Comparison of ENCODE assay signal across 8 cellular contexts in genomic region chr7:1816451-1816850, GRCh38.
A peak's percentile ranks its signal among the peaks of the same experiment; 100 is the strongest.
DNase-seq lines count a peak whose midpoint lies in the region; ATAC-seq and TF ChIP-seq lines count a peak whose summit lies in the region.
"Not testable (repeated sequence)": the region's sequence is repeated elsewhere in the genome, so short reads cannot be mapped to it uniquely, and the experiment has no call there.

No MANE protein-coding gene starts in this region.

- H3K4me3 Mint-ChIP-seq in chondrocyte (ENCODE audit: unreplicated experiment), result not testable (repeated sequence)
- peak overlapping the region; percentile 52 for H3K4me3 Mint-ChIP-seq in nephron progenitor cell

- not testable (repeated sequence) for H3K27me3 Mint-ChIP-seq in chondrocyte (ENCODE audit: low read depth); nephron progenitor cell (ENCODE audit: low read depth, poor library complexity)

- not testable (repeated sequence) for H3K4me3 ChIP-seq in BLaER1 treated with 17β-estradiol and CSF1 and Interleukin-3, amounts not matched to agents 10 nM and 100 nM; spleen; aorta (ENCODE audit: low read length in 2 of 2)

- peaks cover 0 to 25% (median 0%) of the 10 kb centered on the region in 11 experiments; a peak in 6 of 22 replicates for H3K27me3 ChIP-seq in BLaER1 treated with 17β-estradiol and CSF1 and Interleukin-3, amounts not matched to agents 10 nM and 100 nM
- not testable (repeated sequence) for H3K27me3 ChIP-seq in spleen (replicated peaks in 1 of 7); aorta (ENCODE audit: control insufficient read depth in 1 of 2, insufficient read depth in 2 of 2, low read length in 1 of 2)

- intact Hi-C loops in spleen (cut with DNase I; ENCODE audit: low total_unique reads); aorta (cut with DNase I): not testable (repeated sequence)

- H3K4me1 ChIP-seq in BLaER1 treated with 17β-estradiol and CSF1 and Interleukin-3, amounts not matched to agents 10 nM and 100 nM, result peaks cover 40 to 90% (median 79%) of the 10 kb centered on the region in 10 experiments
- H3K4me1 ChIP-seq in spleen, result peaks cover 0 to 44% (median 9%) of the 10 kb centered on the region in 6 donors
- not testable (repeated sequence) for H3K4me1 ChIP-seq in aorta (ENCODE audit: control insufficient read depth in 1 of 2, insufficient read depth in 2 of 2, low read length in 2 of 2)

- H3K4me2 ChIP-seq in BLaER1 treated with 17β-estradiol and CSF1 and Interleukin-3, amounts not matched to agents 10 nM and 100 nM, result peak overlapping the region in 10 of 11 experiments; percentile 35 to 93 (median 84); a peak in 19 of 22 replicates

- not testable (repeated sequence) for H3K36me3 Mint-ChIP-seq in chondrocyte (ENCODE audit: low read depth); nephron progenitor cell (ENCODE audit: low read depth)

- not testable (repeated sequence) for H3K27ac ChIP-seq in BLaER1 treated with 17β-estradiol and CSF1 and Interleukin-3, amounts not matched to agents 10 nM and 100 nM; spleen; aorta (ENCODE audit: low read depth in 1 of 2, low read length in 2 of 2)

- not testable (repeated sequence) for TF ChIP-seq CTCF in chondrocyte (IDR thresholded peaks at IDR 0.05); nephron progenitor cell (IDR thresholded peaks at IDR 0.05); spleen (IDR thresholded peaks at IDR 0.05 in 8 of 11, conservative IDR thresholded peaks at IDR 0.05 in 3 of 11)

- H3K27ac Mint-ChIP-seq in chondrocyte (ENCODE audit: unreplicated experiment); nephron progenitor cell: not testable (repeated sequence)

- H3K36me3 ChIP-seq in BLaER1 treated with 17β-estradiol and CSF1 and Interleukin-3, amounts not matched to agents 10 nM and 100 nM, result peaks cover 0 to 22% (median 7%) of the 10 kb centered on the region in 11 experiments; a peak in 8 of 22 replicates
- peaks cover 0 to 27% (median 16%) of the 10 kb centered on the region in 6 donors for H3K36me3 ChIP-seq in spleen
- not testable (repeated sequence) for H3K36me3 ChIP-seq in aorta (ENCODE audit: control insufficient read depth in 1 of 2, insufficient read depth in 2 of 2, low read length in 1 of 2)

- peak overlapping the region in 1 of 11 experiments; percentile 44; a peak in 1 of 22 replicates for H3K9ac ChIP-seq in BLaER1 treated with 17β-estradiol and CSF1 and Interleukin-3, amounts not matched to agents 10 nM and 100 nM

- not testable (repeated sequence) for H3K4me1 Mint-ChIP-seq in chondrocyte (ENCODE audit: low read depth)
- peaks cover 42% of the 10 kb centered on the region for H3K4me1 Mint-ChIP-seq in nephron progenitor cell

- peak; percentile 50 for DNase-seq in NCI-H2107 treated with DMSO at 0.1 percent for 48 hours (lab: John Stamatoyannopoulos, UW; ENCODE audit: unreplicated experiment)
- DNase-seq in activated CD4-positive, CD25-positive, alpha-beta regulatory T cell treated with anti-CD3 and anti-CD28 coated beads, Interleukin-2, amount 50 U/mL, for 72 hours, result peak; percentile 26
- DNase-seq in chondrocyte (ENCODE audit: low spot score), result peak; percentile 63
- DNase-seq in islet precursor cell, result peak; percentile 43
- peak; percentile 41 for DNase-seq in nephron progenitor cell
- peak; percentile 62 for DNase-seq in spleen
- peak; percentile 24 to 33 for DNase-seq in aorta

- not testable (repeated sequence) for TF ChIP-seq POLR2A in spleen (IDR thresholded peaks at IDR 0.05)

- peaks cover 73 to 100% (median 89%) of the 10 kb centered on the region in 11 experiments for H4K20me1 ChIP-seq in BLaER1 treated with 17β-estradiol and CSF1 and Interleukin-3, amounts not matched to agents 10 nM and 100 nM

- not testable (repeated sequence) for H3K9me3 Mint-ChIP-seq in chondrocyte (ENCODE audit: low read depth); nephron progenitor cell

- not testable (repeated sequence) for ATAC-seq in aorta (ENCODE audit: low FRiP score)

- 40 to 89% (median 73%) methylated on average over 1 to 7 of the region's 7 CpGs for WGBS in spleen, 5 donors
- WGBS in aorta, 2 donors, result 74 to 78% methylated on average over 6 to 7 of the region's 7 CpGs

- not testable (repeated sequence) for H3K9me3 ChIP-seq in BLaER1 treated with 17β-estradiol and CSF1 and Interleukin-3, amounts not matched to agents 10 nM and 100 nM (replicated peaks in 1 of 11); spleen; aorta (ENCODE audit: control insufficient read depth, low read length)
